Comparison of ENCODE assay signal across 8 cellular contexts in the genomic region with DNA sequence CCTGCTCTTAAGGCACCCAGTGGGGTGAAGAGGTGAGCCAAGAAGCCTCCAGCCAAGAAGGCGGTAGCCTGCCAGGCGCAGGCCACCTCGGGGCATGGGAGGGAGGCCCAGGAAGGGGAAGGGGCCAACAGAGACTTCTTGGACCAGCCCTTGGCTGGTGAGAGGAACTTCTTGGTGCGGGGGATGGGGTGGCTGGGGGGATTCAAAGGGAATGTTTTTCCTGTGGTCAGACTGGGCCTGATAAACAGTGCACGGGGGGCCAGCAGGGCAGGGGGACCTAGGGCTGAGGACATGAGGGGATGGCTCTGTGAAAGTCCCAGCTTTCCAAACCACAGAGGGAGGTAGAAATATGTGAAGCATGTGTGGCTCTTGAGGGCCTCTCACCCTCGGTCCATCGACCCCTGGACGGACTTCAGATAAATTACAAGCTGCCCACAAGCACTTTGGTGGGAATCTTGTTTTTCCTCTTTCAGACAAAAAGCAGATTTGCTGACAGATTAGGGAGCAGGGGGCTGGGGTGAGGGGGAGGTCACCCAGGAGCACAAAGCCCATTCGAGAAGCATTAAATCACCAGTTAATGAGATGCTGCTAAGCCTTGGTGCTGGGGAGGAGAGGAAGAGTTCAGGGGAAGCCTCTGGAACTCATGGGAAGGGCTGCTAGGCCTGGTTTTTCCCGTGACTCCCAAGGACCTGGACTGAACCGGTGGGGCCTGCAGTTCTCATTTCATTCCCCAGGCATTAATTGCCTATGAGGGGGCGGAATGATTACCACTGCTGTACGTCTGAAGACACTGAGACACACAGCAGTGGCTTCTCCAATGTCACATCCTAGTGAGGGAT. TPM values are rescaled to one million over a fixed set of nuclear protein-coding genes. Genes with fewer than 3 reads are reported as not detected.
DNase-seq lines count a peak whose midpoint lies in the region; ATAC-seq and TF ChIP-seq lines count a peak whose summit lies in the region.

No MANE protein-coding gene starts in this region.

- TF ChIP-seq POLR2A in IMR-90 (IDR thresholded peaks at IDR 0.05; ENCODE audit: low read depth, low read length): no peak

- H3K4me3 ChIP-seq in BJ (ENCODE audit: low read depth, low read length) (no peak overlapping the region), IMR-90 (ENCODE audit: insufficient read depth, low read depth, low read length) (no peak overlapping the region), brain microvascular endothelial cell (ENCODE audit: low read depth, low read length) (no peak overlapping the region)

- H3K27ac Mint-ChIP-seq in nephron: peak overlapping the region; percentile 96 to 97 (median 97)
- peak overlapping the region in 2 of 7 donors; percentile 15 to 48 for H3K27ac Mint-ChIP-seq in CD14-positive monocyte
- no peak overlapping the region for H3K27ac Mint-ChIP-seq in activated T-helper 1 cell treated with anti-CD3 and anti-CD28 coated beads, Interleukin-12 subunit alpha, Interleukin-12 subunit beta, Interleukin-2, Interleukin-4 antibody, amounts not matched to agents 30 ng/mL and 10 ng/mL and 1 ng/mL, durations not matched to agents 14 hours and 24 hours and 36 hours

- H3K4me1 Mint-ChIP-seq in nephron (peaks cover 38% of the 10 kb centered on the region), CD14-positive monocyte (peaks cover 21% of the 10 kb centered on the region)
- peaks cover 24% of the 10 kb centered on the region for H3K4me1 Mint-ChIP-seq in activated T-helper 1 cell treated with anti-CD3 and anti-CD28 coated beads, Interleukin-12 subunit alpha, Interleukin-12 subunit beta, Interleukin-2, Interleukin-4 antibody, amounts not matched to agents 30 ng/mL and 10 ng/mL and 1 ng/mL, durations not matched to agents 14 hours and 24 hours and 36 hours (ENCODE audit: low read depth)

- CTCF ChIA-PET in BJ (lab: Yijun Ruan, JAX) (interaction anchor here (1.3 to 1.4 kb wide), 2 partner anchors 8 to 21 kb away, joined by 4 to 8 read pairs; no protein-coding TSS in a partner anchor), IMR-90 (lab: Yijun Ruan, JAX) (no interaction called here)

- BruUV-seq in IMR-90 (replicated peaks; lab: Mats Ljungman, UMichigan): no TSS peak

- peak overlapping the region; percentile 94 for H4K91ac ChIP-seq in IMR-90 (ENCODE audit: insufficient read depth, low read depth, low read length)

- H3K36me3 Mint-ChIP-seq in nephron (ENCODE audit: low read depth) (no peaks in the 10 kb centered on the region), CD14-positive monocyte (no peaks in the 10 kb centered on the region)
- H3K36me3 Mint-ChIP-seq in activated T-helper 1 cell treated with anti-CD3 and anti-CD28 coated beads, Interleukin-12 subunit alpha, Interleukin-12 subunit beta, Interleukin-2, Interleukin-4 antibody, amounts not matched to agents 30 ng/mL and 10 ng/mL and 1 ng/mL, durations not matched to agents 14 hours and 24 hours and 36 hours (ENCODE audit: low read depth): no peaks in the 10 kb centered on the region

- in situ Hi-C loops in IMR-90 (cut with MboI; ENCODE audit: low sequenced_read_pairs) (no loop called here), brain microvascular endothelial cell (cut with HindIII; ENCODE audit: low pct_ligation_motif_present, low sequenced_read_pairs) (no loop called here)

- TF ChIP-seq RAD21 in IMR-90 (IDR thresholded peaks at IDR 0.05; ENCODE audit: low read length): no peak

- POLR2A ChIA-PET in BJ (lab: Charles Lee): interaction anchor here (1.2 kb wide), 1 partner anchor 31 kb away, joined by 3 read pairs; no protein-coding TSS in a partner anchor
- POLR2A ChIA-PET in IMR-90 (lab: Charles Lee; ENCODE audit: unreplicated experiment): no interaction called here

- no peak overlapping the region for H3K4me2 ChIP-seq in IMR-90 (ENCODE audit: low read depth, low read length)

- peak overlapping the region; percentile 38 for H3K14ac ChIP-seq in IMR-90 (replicated peaks; ENCODE audit: low read depth, low read length)

- H2AFZ ChIP-seq in IMR-90 (replicated peaks; ENCODE audit: low read length, poor library complexity): peak overlapping the region; percentile 25

- H4K20me1 ChIP-seq in IMR-90 (ENCODE audit: insufficient read depth, low read length): peaks cover 5% of the 10 kb centered on the region; the same call in 1 of the 2 replicates

- peak overlapping the region; percentile 71 for H2BK5ac ChIP-seq in IMR-90 (ENCODE audit: low read depth, low read length, poor library complexity, severe bottlenecking)

- H3K27me3 ChIP-seq in BJ (ENCODE audit: control insufficient read depth, insufficient read depth, low read length): peaks cover 1% of the 10 kb centered on the region; the same call in 1 of the 2 replicates
- H3K27me3 ChIP-seq in IMR-90 (ENCODE audit: control insufficient read depth, insufficient read depth, low read length): no peaks in the 10 kb centered on the region
- H3K27me3 ChIP-seq in brain microvascular endothelial cell (replicated peaks): no peaks in the 10 kb centered on the region

- peak overlapping the region; percentile 31; the same call in 2 of the 3 replicates for H2BK15ac ChIP-seq in IMR-90 (ENCODE audit: low read depth, low read length)

- peak overlapping the region; percentile 74 for H4K5ac ChIP-seq in IMR-90 (ENCODE audit: low read depth, low read length)

- peak overlapping the region; percentile 47; the same call in 1 of the 2 replicates for H3K23ac ChIP-seq in IMR-90 (ENCODE audit: low read depth, low read length)

- H3K27me3 Mint-ChIP-seq in nephron (ENCODE audit: low read depth): peaks cover 8% of the 10 kb centered on the region
- H3K27me3 Mint-ChIP-seq in CD14-positive monocyte (ENCODE audit: low read depth in 3 of 3): peaks cover 0 to 7% (median 4%) of the 10 kb centered on the region in 3 donors
- peaks cover 6% of the 10 kb centered on the region for H3K27me3 Mint-ChIP-seq in activated T-helper 1 cell treated with anti-CD3 and anti-CD28 coated beads, Interleukin-12 subunit alpha, Interleukin-12 subunit beta, Interleukin-2, Interleukin-4 antibody, amounts not matched to agents 30 ng/mL and 10 ng/mL and 1 ng/mL, durations not matched to agents 14 hours and 24 hours and 36 hours (ENCODE audit: insufficient read depth)

- no peaks in the 10 kb centered on the region for H3K9me3 Mint-ChIP-seq in nephron
- H3K9me3 Mint-ChIP-seq in CD14-positive monocyte: peaks cover 0 to 4% (median 0%) of the 10 kb centered on the region in 7 donors
- no peaks in the 10 kb centered on the region for H3K9me3 Mint-ChIP-seq in activated T-helper 1 cell treated with anti-CD3 and anti-CD28 coated beads, Interleukin-12 subunit alpha, Interleukin-12 subunit beta, Interleukin-2, Interleukin-4 antibody, amounts not matched to agents 30 ng/mL and 10 ng/mL and 1 ng/mL, durations not matched to agents 14 hours and 24 hours and 36 hours

- H2BK120ac ChIP-seq in IMR-90 (ENCODE audit: low read depth, low read length): peak overlapping the region; percentile 95

- H3K4me1 ChIP-seq in IMR-90 (ENCODE audit: control insufficient read depth, insufficient read depth, low read length): peaks cover 39% of the 10 kb centered on the region

- peak overlapping the region; percentile 59 to 61 for H4K8ac ChIP-seq in IMR-90 (ENCODE audit: low read depth in 2 of 2, low read length in 2 of 2)

- no peaks in the 10 kb centered on the region for H3K36me3 ChIP-seq in BJ (ENCODE audit: control insufficient read depth, insufficient read depth, low read length)
- H3K36me3 ChIP-seq in IMR-90 (ENCODE audit: control insufficient read depth, insufficient read depth, low read length): no peaks in the 10 kb centered on the region
- no peaks in the 10 kb centered on the region for H3K36me3 ChIP-seq in brain microvascular endothelial cell (replicated peaks)

- peak; percentile 10; the same call in 1 of the 2 replicates for ATAC-seq in IMR-90 (ENCODE audit: low read depth)

- WGBS in IMR-90 (ENCODE audit: extremely low coverage in 2 of 2, insufficient read length in 1 of 2), 2 experiments: 33% methylated on average over 3 of the region's 13 CpGs; no CpG with 5 or more reads in 1 of the 2 experiments

- dilution Hi-C loops in IMR-90 (cut with HindIII; ENCODE audit: low sequenced_read_pairs, unreplicated experiment): no loop called here

- H2AK9ac ChIP-seq in IMR-90 (replicated peaks; ENCODE audit: low read depth, low read length, poor library complexity): peak overlapping the region; percentile 4

- H3K27ac ChIP-seq in IMR-90 (ENCODE audit: insufficient read depth, low read length) (peak overlapping the region; percentile 36; the same call in 1 of the 2 replicates), brain microvascular endothelial cell (peak overlapping the region; percentile 38)

- H3K56ac ChIP-seq in IMR-90 (ENCODE audit: extremely low read depth, insufficient read depth, low read length): no peak overlapping the region

- peak overlapping the region; percentile 92 for H3K4ac ChIP-seq in IMR-90 (ENCODE audit: low read depth, low read length)

- H3K18ac ChIP-seq in IMR-90 (ENCODE audit: low read depth, low read length): peak overlapping the region; percentile 63

- peak; percentile 84 for DNase-seq in BJ (ENCODE audit: low read depth)
- DNase-seq in IMR-90: peak; percentile 75
- peak; percentile 44 for DNase-seq in brain microvascular endothelial cell
- no peak for DNase-seq in CD14-positive monocyte (ENCODE audit: low spot score)
- no peak for DNase-seq in stimulated activated naive CD4-positive, alpha-beta T cell treated with Interleukin-2 at 50 U/mL for 16 hours (lab: John Stamatoyannopoulos, UW)
- no peak for DNase-seq in activated T-helper 1 cell treated with anti-CD3 and anti-CD28 coated beads, Interleukin-12 subunit alpha, Interleukin-12 subunit beta, Interleukin-2, Interleukin-4 antibody, amounts not matched to agents 30 ng/mL and 10 ng/mL and 1 ng/mL, durations not matched to agents 14 hours and 24 hours and 36 hours (ENCODE audit: low spot score)
- no peak for DNase-seq in NCI-H2171 treated with DMSO at 0.1 percent for 48 hours (lab: John Stamatoyannopoulos, UW)

- TF ChIP-seq CTCF in BJ (IDR thresholded peaks at IDR 0.05; ENCODE audit: insufficient read depth, low read depth, low read length) (no peak), IMR-90 (conservative IDR thresholded peaks at IDR 0.05; ENCODE audit: low read depth, low read length) (no peak), brain microvascular endothelial cell (IDR thresholded peaks at IDR 0.05; ENCODE audit: low read depth, low read length, missing control alignments) (no peak), nephron (IDR thresholded peaks at IDR 0.05; ENCODE audit: unreplicated experiment in 3 of 3) (no peak), CD14-positive monocyte (IDR thresholded peaks at IDR 0.05) (no peak)

- peak overlapping the region; percentile 69 for H2AK5ac ChIP-seq in IMR-90 (ENCODE audit: low read depth, low read length)

- peaks cover 13% of the 10 kb centered on the region for H3K9me1 ChIP-seq in IMR-90 (ENCODE audit: insufficient read depth, low read length)

- peak overlapping the region; percentile 77 for H2BK20ac ChIP-seq in IMR-90 (ENCODE audit: low read depth, low read length)

- H3K9ac ChIP-seq in IMR-90 (ENCODE audit: low read depth, low read length): peak overlapping the region; percentile 19

- H3K4me3 Mint-ChIP-seq in nephron (peak overlapping the region; percentile 53 to 62 (median 62)), CD14-positive monocyte (no peak overlapping the region)
- no peak overlapping the region for H3K4me3 Mint-ChIP-seq in activated T-helper 1 cell treated with anti-CD3 and anti-CD28 coated beads, Interleukin-12 subunit alpha, Interleukin-12 subunit beta, Interleukin-2, Interleukin-4 antibody, amounts not matched to agents 30 ng/mL and 10 ng/mL and 1 ng/mL, durations not matched to agents 14 hours and 24 hours and 36 hours

- no peaks in the 10 kb centered on the region; a peak in 1 of 4 replicates for H3K79me1 ChIP-seq in IMR-90 (ENCODE audit: low read depth in 1 of 2, low read length in 2 of 2)

- intact Hi-C loops in IMR-90 (cut with micrococcal nuclease): loop anchor here (5.0 kb wide), 1 partner anchor 61 kb away; no protein-coding TSS in a partner anchor
- intact Hi-C loops in CD14-positive monocyte (cut with micrococcal nuclease): no loop called here
- intact Hi-C loops in activated T-helper 1 cell treated with anti-CD3 and anti-CD28 coated beads, Interleukin-12 subunit alpha, Interleukin-12 subunit beta, Interleukin-2, Interleukin-4 antibody, amounts not matched to agents 30 ng/mL and 10 ng/mL and 1 ng/mL, durations not matched to agents 14 hours and 24 hours and 36 hours (cut with micrococcal nuclease): loop anchor here (1.0 kb wide), 1 partner anchor 60 kb away; no protein-coding TSS in a partner anchor

- no peaks in the 10 kb centered on the region for H3K9me3 ChIP-seq in IMR-90 (ENCODE audit: control insufficient read depth, insufficient read depth, low read length)

RNA-seq across cellular contexts. Expression of a gene that starts 11.3 kb away (rescaled TPM):
- polyA plus RNA-seq in BJ (2011; rRNA removed) (0.07 and 0.10 TPM in 2 replicates), IMR-90 (2012; rRNA removed) (not detected in 2 replicates), CD14-positive monocyte (not detected)
- not detected in 2 replicates for polyA minus RNA-seq in BJ (2011; rRNA and poly(A)+ RNA removed)
- total RNA-seq in IMR-90 (2012; rRNA removed): not detected in 2 replicates
- not detected in 2 replicates for polyA plus RNA-seq in IMR-90 (2012; cell fraction: cytosol; rRNA removed)
- 0.12 and 0.14 TPM in 2 replicates for polyA plus RNA-seq in IMR-90 (2012; cell fraction: nucleus; rRNA removed; ENCODE audit: low replicate concordance)
- total RNA-seq in activated T-helper 1 cell treated with anti-CD3 and anti-CD28 coated beads, Interleukin-12 subunit alpha, Interleukin-12 subunit beta, Interleukin-2, Interleukin-4 antibody, amounts not matched to agents 30 ng/mL and 10 ng/mL and 1 ng/mL, durations not matched to agents 14 hours and 24 hours and 36 hours: 0.22 TPM in 1 of 2 replicates, not detected in the other

RNA-seq across cellular contexts. Expression of a gene that starts 18.8 kb away (rescaled TPM):
- 0.04 TPM in 1 of 2 replicates, not detected in the other for polyA plus RNA-seq in BJ (2011; rRNA removed)
- polyA minus RNA-seq in BJ (2011; rRNA and poly(A)+ RNA removed): not detected in 2 replicates
- not detected in 2 replicates for total RNA-seq in IMR-90 (2012; rRNA removed)
- not detected in 2 replicates for polyA plus RNA-seq in IMR-90 (2012; rRNA removed)
- polyA plus RNA-seq in IMR-90 (2012; cell fraction: cytosol; rRNA removed): 0.11 TPM in 1 of 2 replicates, not detected in the other
- polyA plus RNA-seq in IMR-90 (2012; cell fraction: nucleus; rRNA removed; ENCODE audit: low replicate concordance): 0.39 and 0.52 TPM in 2 replicates
- under 1 TPM; 0.11 to 0.30 TPM for polyA plus RNA-seq in CD14-positive monocyte
- total RNA-seq in activated T-helper 1 cell treated with anti-CD3 and anti-CD28 coated beads, Interleukin-12 subunit alpha, Interleukin-12 subunit beta, Interleukin-2, Interleukin-4 antibody, amounts not matched to agents 30 ng/mL and 10 ng/mL and 1 ng/mL, durations not matched to agents 14 hours and 24 hours and 36 hours: not detected in 2 replicates

Comparison
In these comparisons a context has a peak if more than half of its experiments do, and no peak if none do; other contexts are left out.
1. DNase-seq: peak in BJ (single experiment), IMR-90 (single experiment) and brain microvascular endothelial cell (single experiment); none in CD14-positive monocyte (single experiment), stimulated activated naive CD4-positive, alpha-beta T cell treated with Interleukin-2 at 50 U/mL for 16 hours (single experiment), activated T-helper 1 cell treated with anti-CD3 and anti-CD28 coated beads, Interleukin-12 subunit alpha, Interleukin-12 subunit beta, Interleukin-2, Interleukin-4 antibody, amounts not matched to agents 30 ng/mL and 10 ng/mL and 1 ng/mL, durations not matched to agents 14 hours and 24 hours and 36 hours (single experiment) and NCI-H2171 treated with DMSO at 0.1 percent for 48 hours (single experiment).
2. H3K4me3 Mint-ChIP-seq: peak in nephron (3 of 3); none in CD14-positive monocyte (0 of 2) and activated T-helper 1 cell treated with anti-CD3 and anti-CD28 coated beads, Interleukin-12 subunit alpha, Interleukin-12 subunit beta, Interleukin-2, Interleukin-4 antibody, amounts not matched to agents 30 ng/mL and 10 ng/mL and 1 ng/mL, durations not matched to agents 14 hours and 24 hours and 36 hours (single experiment).
3. intact Hi-C loops: an anchor here in IMR-90 (5.0 kb wide) and activated T-helper 1 cell treated with anti-CD3 and anti-CD28 coated beads, Interleukin-12 subunit alpha, Interleukin-12 subunit beta, Interleukin-2, Interleukin-4 antibody, amounts not matched to agents 30 ng/mL and 10 ng/mL and 1 ng/mL, durations not matched to agents 14 hours and 24 hours and 36 hours (1.0 kb wide); none called in CD14-positive monocyte.